ENCODE assay signal across 24 cellular contexts in the genomic region with DNA sequence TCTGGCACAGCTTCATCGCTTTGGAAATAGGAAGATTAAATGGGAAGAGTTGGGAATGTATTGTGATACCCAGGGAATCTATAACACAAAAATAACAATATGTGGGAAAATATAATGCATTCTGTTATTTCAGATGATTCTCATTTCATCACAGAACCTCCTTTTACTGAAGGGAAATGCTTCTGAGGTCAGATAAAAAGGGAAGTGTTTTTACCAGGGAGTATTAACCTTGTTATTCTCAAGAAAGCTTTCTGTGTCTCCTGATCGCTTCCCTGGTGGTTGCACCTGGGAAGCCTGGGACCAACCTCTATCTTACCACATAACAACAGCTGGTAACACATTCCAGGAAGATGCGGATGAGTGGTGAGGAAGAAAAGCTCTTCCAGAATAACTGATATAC. TPM values are rescaled to one million over a fixed set of nuclear protein-coding genes. Genes with fewer than 3 reads are reported as not detected.
"Had no signal": no experiment of that assay in that cellular context is flagged by ENCODE, and none has a peak within 500 bp of the region (broad histone marks: within the 10 kb centered on the region; RNA-seq: fewer than 3 reads in every experiment).

No MANE protein-coding gene starts in this region.

- H3K36me3 Mint-ChIP-seq: activated naive CD8-positive, alpha-beta T cell; naive thymus-derived CD8-positive, alpha-beta T cell had no signal

- H3K4me1 ChIP-seq: body of pancreas, esophagus squamous epithelium, heart right ventricle, right atrium auricular region, spleen, testis, transverse colon had no signal

- H3K9me3 ChIP-seq: body of pancreas, esophagus squamous epithelium, right atrium auricular region, spleen, testis, transverse colon had no signal

- H3K36me3 ChIP-seq: esophagus squamous epithelium, heart right ventricle, right atrium auricular region, spleen, transverse colon had no signal

- H3K27ac ChIP-seq: body of pancreas, epithelial cell of prostate, esophagus squamous epithelium, heart right ventricle, right atrium auricular region, spleen, testis, transverse colon had no signal

- DNase-seq: activated CD4-positive, alpha-beta memory T cell treated with anti-CD3 and anti-CD28 coated beads, Interleukin-2, amount 10 ng/mL, durations not matched to agents 7 days and 5 days; activated CD4-positive, alpha-beta T cell treated with anti-CD3 and anti-CD28 coated beads, Interleukin-2, amount 10 ng/mL, durations not matched to agents 24 days and 14 days; activated CD4-positive, CD25-positive, alpha-beta regulatory T cell treated with anti-CD3 and anti-CD28 coated beads, Interleukin-2, amount 50 U/mL, for 72 hours; activated effector memory CD4-positive, alpha-beta T cell treated with Interleukin-2 at 50 U/mL for 16 hours; activated naive CD4-positive, alpha-beta T cell treated with Interleukin-2 at 50 U/mL for 16 hours; activated T-cell treated with anti-CD3 and anti-CD28 coated beads, Interleukin-2, amount 50 U/mL, for 48 hours; aorta; body of pancreas; dermis blood vessel endothelial cell; effector CD4-positive, alpha-beta T cell; esophagus squamous epithelium; foreskin melanocyte; heart right ventricle; midbrain; naive thymus-derived CD8-positive, alpha-beta T cell; spleen; stimulated activated naive CD4-positive, alpha-beta T cell treated with Interleukin-2 at 50 U/mL for 16 hours; T-helper 9 cell; testis; transverse colon had no signal

- H3K27me3 Mint-ChIP-seq: activated CD4-positive, alpha-beta memory T cell treated with anti-CD3 and anti-CD28 coated beads, Interleukin-2, amount 10 ng/mL, durations not matched to agents 7 days and 5 days; activated CD4-positive, alpha-beta T cell treated with anti-CD3 and anti-CD28 coated beads, Interleukin-2, amount 10 ng/mL, durations not matched to agents 24 days and 14 days had no signal

- H3K4me3 Mint-ChIP-seq: activated CD4-positive, alpha-beta memory T cell treated with anti-CD3 and anti-CD28 coated beads, Interleukin-2, amount 10 ng/mL, durations not matched to agents 7 days and 5 days; activated CD4-positive, alpha-beta T cell treated with anti-CD3 and anti-CD28 coated beads, Interleukin-2, amount 10 ng/mL, durations not matched to agents 24 days and 14 days; activated naive CD8-positive, alpha-beta T cell; naive thymus-derived CD8-positive, alpha-beta T cell had no signal

- H3K27ac Mint-ChIP-seq: activated CD4-positive, alpha-beta memory T cell treated with anti-CD3 and anti-CD28 coated beads, Interleukin-2, amount 10 ng/mL, durations not matched to agents 7 days and 5 days; activated CD4-positive, alpha-beta T cell treated with anti-CD3 and anti-CD28 coated beads, Interleukin-2, amount 10 ng/mL, durations not matched to agents 24 days and 14 days; activated naive CD8-positive, alpha-beta T cell; naive thymus-derived CD8-positive, alpha-beta T cell had no signal

- H3K4me3 ChIP-seq: body of pancreas, esophagus squamous epithelium, heart right ventricle, right atrium auricular region, spleen, testis, transverse colon had no signal

- H3K4me1 Mint-ChIP-seq: activated CD4-positive, alpha-beta memory T cell treated with anti-CD3 and anti-CD28 coated beads, Interleukin-2, amount 10 ng/mL, durations not matched to agents 7 days and 5 days; naive thymus-derived CD8-positive, alpha-beta T cell had no signal

- H3K9me3 Mint-ChIP-seq: activated CD4-positive, alpha-beta memory T cell treated with anti-CD3 and anti-CD28 coated beads, Interleukin-2, amount 10 ng/mL, durations not matched to agents 7 days and 5 days; activated CD4-positive, alpha-beta T cell treated with anti-CD3 and anti-CD28 coated beads, Interleukin-2, amount 10 ng/mL, durations not matched to agents 24 days and 14 days had no signal

- H3K27me3 ChIP-seq: body of pancreas, heart right ventricle, right atrium auricular region, testis, transverse colon had no signal

RNA-seq across cellular contexts. Expression of gene SCG2, which starts 47.2 kb away (rescaled TPM):
- total RNA-seq: activated CD4-positive, alpha-beta T cell treated with anti-CD3 and anti-CD28 coated beads, Interleukin-2, amount 10 ng/mL, durations not matched to agents 24 days and 14 days; naive thymus-derived CD8-positive, alpha-beta T cell; pulmonary artery endothelial cell had no signal
- polyA plus RNA-seq: naive thymus-derived CD8-positive, alpha-beta T cell had no signal
